ENCODE assay signal across 1 cellular context in genomic region chr3:15858547-15859506, GRCh38.
A peak's percentile ranks its signal among the peaks of the same experiment; 100 is the strongest.
TF ChIP-seq lines count a peak whose summit lies in the region.

No MANE protein-coding gene starts in this region.

TF ChIP-seq in HepG2, 621 proteins besides CTCF, POLR2A, EP300 and RAD21 (continued from another document and continues in another):
- no peak for TF ChIP-seq LRRFIP1 (CRISPR knock-in tag; conservative IDR thresholded peaks at IDR 0.05)
- TF ChIP-seq MZF1 (CRISPR knock-in tag; IDR thresholded peaks at IDR 0.05; ENCODE audit: borderline replicate concordance): no peak
- no peak for TF ChIP-seq ZNF30 (CRISPR knock-in tag; IDR thresholded peaks at IDR 0.05)
- no peak for TF ChIP-seq ZNF326 (CRISPR knock-in tag; IDR thresholded peaks at IDR 0.05; ENCODE audit: borderline replicate concordance)
- TF ChIP-seq TAF1 (CRISPR knock-in tag; IDR thresholded peaks at IDR 0.05): no peak; the same call in 1 of the 2 replicates
- no peak for TF ChIP-seq ZFP36L2 (CRISPR knock-in tag; IDR thresholded peaks at IDR 0.05)
- TF ChIP-seq THAP7 (CRISPR knock-in tag; IDR thresholded peaks at IDR 0.05): 0 out of 2 replicates have a peak, but pooled peaks have one; percentile 25
- no peak for TF ChIP-seq PLSCR1 (CRISPR knock-in tag; IDR thresholded peaks at IDR 0.05; ENCODE audit: borderline replicate concordance)
- TF ChIP-seq JUN (CRISPR knock-in tag; IDR thresholded peaks at IDR 0.05): no peak
- TF ChIP-seq ZNF292 (CRISPR knock-in tag; IDR thresholded peaks at IDR 0.05; ENCODE audit: borderline replicate concordance, low read depth): peak; percentile 52; the same call in 1 of the 2 replicates
- 0 out of 2 replicates have a peak, but pooled peaks have one; percentile 53 for TF ChIP-seq ZNF580 (CRISPR knock-in tag; IDR thresholded peaks at IDR 0.05; ENCODE audit: borderline replicate concordance, low read depth)
- TF ChIP-seq ONECUT2 (CRISPR knock-in tag; IDR thresholded peaks at IDR 0.05): 0 out of 2 replicates have a peak, but pooled peaks have one; percentile 26
- TF ChIP-seq PAF1 (CRISPR knock-in tag; IDR thresholded peaks at IDR 0.05): no peak
- TF ChIP-seq ZNF780A (CRISPR knock-in tag; IDR thresholded peaks at IDR 0.05): no peak
- no peak for TF ChIP-seq GTF3A (CRISPR knock-in tag; conservative IDR thresholded peaks at IDR 0.05)
- peak; percentile 57; the same call in 1 of the 2 replicates for TF ChIP-seq ZNF124 (CRISPR knock-in tag; IDR thresholded peaks at IDR 0.05)
- TF ChIP-seq ZNF264 (CRISPR knock-in tag; IDR thresholded peaks at IDR 0.05): peak; percentile 71
- no peak for TF ChIP-seq SP2 (CRISPR knock-in tag; IDR thresholded peaks at IDR 0.05)
- no peak for TF ChIP-seq ATF6 (CRISPR knock-in tag; conservative IDR thresholded peaks at IDR 0.05)
- TF ChIP-seq ZFP41 (CRISPR knock-in tag; IDR thresholded peaks at IDR 0.05; ENCODE audit: borderline replicate concordance): no peak
- TF ChIP-seq PPARG (CRISPR knock-in tag; conservative IDR thresholded peaks at IDR 0.05): peak; percentile 94
- TF ChIP-seq ZC3H13 (CRISPR knock-in tag; IDR thresholded peaks at IDR 0.05): no peak
- no peak for TF ChIP-seq FOXP1 (IDR thresholded peaks at IDR 0.05)
- TF ChIP-seq FOXP1 (CRISPR knock-in tag; IDR thresholded peaks at IDR 0.05): peak; percentile 58
- TF ChIP-seq ZBTB49 (CRISPR knock-in tag; IDR thresholded peaks at IDR 0.05; ENCODE audit: borderline replicate concordance): no peak
- no peak for TF ChIP-seq BCLAF1 (IDR thresholded peaks at IDR 0.05)
- no peak for TF ChIP-seq THAP9 (CRISPR knock-in tag; IDR thresholded peaks at IDR 0.05; ENCODE audit: borderline replicate concordance)
- peak; percentile 50; the same call in 1 of the 2 replicates for TF ChIP-seq MTA1 (CRISPR knock-in tag; IDR thresholded peaks at IDR 0.05; ENCODE audit: borderline replicate concordance)
- no peak for TF ChIP-seq HMG20B (CRISPR knock-in tag; conservative IDR thresholded peaks at IDR 0.05)
- TF ChIP-seq MEF2D (CRISPR knock-in tag; IDR thresholded peaks at IDR 0.05): peak; percentile 68
- no peak for TF ChIP-seq POLR2AphosphoS2 (IDR thresholded peaks at IDR 0.05; ENCODE audit: low read depth, low read length)
- no peak for TF ChIP-seq ZNF629 (CRISPR knock-in tag; conservative IDR thresholded peaks at IDR 0.05)
- peak; percentile 90 for TF ChIP-seq ZNF687 (CRISPR knock-in tag; IDR thresholded peaks at IDR 0.05)
- no peak for TF ChIP-seq ZNF644 (CRISPR knock-in tag; IDR thresholded peaks at IDR 0.05; ENCODE audit: low read depth)
- peak; percentile 55; the same call in 1 of the 2 replicates for TF ChIP-seq ZNF790 (CRISPR knock-in tag; IDR thresholded peaks at IDR 0.05; ENCODE audit: borderline replicate concordance)
- peak; percentile 86 for TF ChIP-seq KMT2A (CRISPR knock-in tag; IDR thresholded peaks at IDR 0.05)
- peak; percentile 92 for TF ChIP-seq MAX (IDR thresholded peaks at IDR 0.05)
- TF ChIP-seq ZNF432 (CRISPR knock-in tag; IDR thresholded peaks at IDR 0.05; ENCODE audit: borderline replicate concordance): no peak
